Comparison of ENCODE assay signal across 1 cellular context in genomic region chr22:37032535-37033460, GRCh38.
TF ChIP-seq lines count a peak whose summit lies in the region.

No MANE protein-coding gene starts in this region.

TF ChIP-seq in HepG2, 621 proteins besides CTCF, POLR2A, EP300 and RAD21 (continued from another document and continues in another):
- TF ChIP-seq HCFC1 (IDR thresholded peaks at IDR 0.05; ENCODE audit: low read depth, low read length) (no peak), AHDC1 (CRISPR knock-in tag; IDR thresholded peaks at IDR 0.05; ENCODE audit: borderline replicate concordance) (peak; percentile 93; the same call in 1 of the 2 replicates), PAWR (CRISPR knock-in tag; IDR thresholded peaks at IDR 0.05; ENCODE audit: borderline replicate concordance) (no peak), HMGXB4 (CRISPR knock-in tag; IDR thresholded peaks at IDR 0.05; ENCODE audit: borderline replicate concordance in 1 of 2, low read depth in 1 of 2) (peak in 1 of 2 experiments; percentile 51; a peak in 3 of 4 replicates), ZXDC (CRISPR knock-in tag; IDR thresholded peaks at IDR 0.05) (no peak), ZNF280B (CRISPR knock-in tag; IDR thresholded peaks at IDR 0.05; ENCODE audit: borderline replicate concordance) (no peak), ZNF687 (CRISPR knock-in tag; IDR thresholded peaks at IDR 0.05) (peak; percentile 33; the same call in 1 of the 2 replicates), ZNF296 (CRISPR knock-in tag; conservative IDR thresholded peaks at IDR 0.05) (no peak), STAG1 (CRISPR knock-in tag; IDR thresholded peaks at IDR 0.05) (no peak), PRDM15 (CRISPR knock-in tag; IDR thresholded peaks at IDR 0.05) (no peak), THRA (CRISPR knock-in tag; IDR thresholded peaks at IDR 0.05; ENCODE audit: borderline replicate concordance) (peak; percentile 96), ZNF3 (CRISPR knock-in tag; IDR thresholded peaks at IDR 0.05) (peak; percentile 88), ZNF614 (CRISPR knock-in tag; IDR thresholded peaks at IDR 0.05; ENCODE audit: borderline replicate concordance) (peak; percentile 98), HNF4G (IDR thresholded peaks at IDR 0.05; ENCODE audit: borderline replicate concordance, low read depth, low read length) (peak; percentile 80), HNF4G (CRISPR knock-in tag; IDR thresholded peaks at IDR 0.05; ENCODE audit: borderline replicate concordance, low read depth) (peak; percentile 84; the same call in 1 of the 2 replicates), ZNF878 (CRISPR knock-in tag; IDR thresholded peaks at IDR 0.05) (peak; percentile 84; the same call in 1 of the 2 replicates), ZNF772 (CRISPR knock-in tag; IDR thresholded peaks at IDR 0.05) (peak; percentile 80; the same call in 1 of the 2 replicates), GFI1 (CRISPR knock-in tag; IDR thresholded peaks at IDR 0.05; ENCODE audit: borderline replicate concordance) (peak; percentile 82), ZNF629 (CRISPR knock-in tag; conservative IDR thresholded peaks at IDR 0.05) (peak; percentile 100), ELF1 (CRISPR knock-in tag; IDR thresholded peaks at IDR 0.05) (peak; percentile 96), SNAPC2 (CRISPR knock-in tag; IDR thresholded peaks at IDR 0.05) (peak; percentile 93; the same call in 1 of the 2 replicates), ARID5B (CRISPR knock-in tag; IDR thresholded peaks at IDR 0.05) (peak; percentile 97), ZNF891 (CRISPR knock-in tag; IDR thresholded peaks at IDR 0.05) (peak; percentile 49), SMAD9 (CRISPR knock-in tag; IDR thresholded peaks at IDR 0.05) (no peak), ZNF335 (CRISPR knock-in tag; IDR thresholded peaks at IDR 0.05) (0 out of 2 replicates have a peak, but pooled peaks have one; percentile 65), ZKSCAN5 (CRISPR knock-in tag; IDR thresholded peaks at IDR 0.05) (no peak), FOSL1 (CRISPR knock-in tag; IDR thresholded peaks at IDR 0.05; ENCODE audit: borderline replicate concordance) (no peak)
